Comparison of ENCODE assay signal across 24 cellular contexts in genomic region chr16:47162670-47163420, GRCh38.
"Had no signal": no experiment of that assay in that cellular context is flagged by ENCODE, and none has a peak within 500 bp of the region (broad histone marks: within the 10 kb centered on the region; RNA-seq: fewer than 3 reads in every experiment).

No MANE protein-coding gene starts in this region.

- H3K9me3 ChIP-seq: spleen, testis, vagina had no signal

- DNase-seq: activated B cell treated with CpG ODN at 0.5 μM for 24 hours; activated CD4-positive, alpha-beta T cell treated with anti-CD3 and anti-CD28 coated beads for 36 hours; activated CD4-positive, alpha-beta T cell treated with anti-CD3 and anti-CD28 coated beads, Interleukin-2, amount 50 U/mL, for 4 hours; activated CD8-positive, alpha-beta memory T cell treated with anti-CD3 and anti-CD28 coated beads for 24 hours; activated CD8-positive, alpha-beta memory T cell treated with anti-CD3 and anti-CD28 coated beads, Interleukin-2, amount 50 U/mL, for 4 hours; activated naive CD4-positive, alpha-beta T cell; activated T-cell treated with anti-CD3 and anti-CD28 coated beads, Interleukin-2, amount 50 U/mL, for 24 hours; adrenal gland; foreskin keratinocyte; kidney; naive thymus-derived CD8-positive, alpha-beta T cell; retina; spleen; stimulated activated CD4-positive, alpha-beta T cell treated with anti-CD3 and anti-CD28 coated beads, Interleukin-4, amount 100 ng/mL, for 1 hour; stimulated activated naive CD4-positive, alpha-beta T cell; T1000; testis had no signal

- H3K27ac Mint-ChIP-seq: activated B cell treated with CpG ODN at 0.5 μM for 24 hours; activated CD4-positive, alpha-beta T cell treated with anti-CD3 and anti-CD28 coated beads for 36 hours; activated naive CD8-positive, alpha-beta T cell; activated T-cell treated with anti-CD3 and anti-CD28 coated beads, Interleukin-2, amount 50 U/mL, for 24 hours; activated T-helper 2 cell treated with anti-CD3 and anti-CD28 coated beads, Interferon-gamma antibody, Interleukin-2, Interleukin-4, amounts not matched to agents 10 μg/mL and 5 μg/mL and 100 μg/mL, durations not matched to agents 14 hours and 24 hours and 36 hours; naive thymus-derived CD8-positive, alpha-beta T cell; neural progenitor cell; type B pancreatic cell had no signal

- H3K4me1 ChIP-seq: adrenal gland, foreskin keratinocyte, neural progenitor cell, spleen, testis, vagina had no signal

- H3K36me3 Mint-ChIP-seq: neural progenitor cell, type B pancreatic cell had no signal

- H3K4me3 Mint-ChIP-seq: activated B cell treated with CpG ODN at 0.5 μM for 24 hours; activated CD4-positive, alpha-beta T cell treated with anti-CD3 and anti-CD28 coated beads for 36 hours; activated naive CD8-positive, alpha-beta T cell; activated T-cell treated with anti-CD3 and anti-CD28 coated beads, Interleukin-2, amount 50 U/mL, for 24 hours; naive thymus-derived CD8-positive, alpha-beta T cell; neural progenitor cell; type B pancreatic cell had no signal

- H3K27me3 Mint-ChIP-seq: activated B cell treated with CpG ODN at 0.5 μM for 24 hours; activated CD4-positive, alpha-beta T cell treated with anti-CD3 and anti-CD28 coated beads for 36 hours; activated naive CD8-positive, alpha-beta T cell; activated T-cell treated with anti-CD3 and anti-CD28 coated beads, Interleukin-2, amount 50 U/mL, for 24 hours; naive thymus-derived CD8-positive, alpha-beta T cell; type B pancreatic cell had no signal

- H3K9ac ChIP-seq: neural progenitor cell had no signal

- H3K27me3 ChIP-seq: adrenal gland, foreskin keratinocyte, neural progenitor cell, spleen, testis, vagina had no signal

- H3K4me1 Mint-ChIP-seq: activated B cell treated with CpG ODN at 0.5 μM for 24 hours; activated CD4-positive, alpha-beta T cell treated with anti-CD3 and anti-CD28 coated beads for 36 hours; naive thymus-derived CD8-positive, alpha-beta T cell; neural progenitor cell had no signal

- H3K9me3 Mint-ChIP-seq: activated B cell treated with CpG ODN at 0.5 μM for 24 hours; activated T-cell treated with anti-CD3 and anti-CD28 coated beads, Interleukin-2, amount 50 U/mL, for 24 hours; activated T-helper 2 cell treated with anti-CD3 and anti-CD28 coated beads, Interferon-gamma antibody, Interleukin-2, Interleukin-4, amounts not matched to agents 10 μg/mL and 5 μg/mL and 100 μg/mL, durations not matched to agents 14 hours and 24 hours and 36 hours; naive thymus-derived CD8-positive, alpha-beta T cell; neural progenitor cell; type B pancreatic cell had no signal

- ATAC-seq: activated CD4-positive, alpha-beta T cell treated with anti-CD3 and anti-CD28 coated beads for 36 hours; foreskin keratinocyte; left lobe of liver; naive thymus-derived CD8-positive, alpha-beta T cell had no signal

- H3K27ac ChIP-seq: adrenal gland, foreskin keratinocyte, neural progenitor cell, spleen, testis, vagina had no signal

- H3K4me3 ChIP-seq: adrenal gland, lung, neural progenitor cell, spleen, testis, vagina had no signal

- H2AFZ ChIP-seq: neural progenitor cell had no signal

- H3K4me2 ChIP-seq: neural progenitor cell had no signal
